13 cellular contexts compared by ENCODE assay signal in genomic region chrX:110414273-110414672, GRCh38. TPM values are rescaled to one million over a fixed set of nuclear protein-coding genes. Genes with fewer than 3 reads are reported as not detected.
A peak's percentile ranks its signal among the peaks of the same experiment; 100 is the strongest.
DNase-seq lines count a peak whose midpoint lies in the region; ATAC-seq and FAIRE-seq lines count a peak whose summit lies in the region.
"Had no signal": no experiment of that assay in that cellular context is flagged by ENCODE, and none has a peak within 500 bp of the region (broad histone marks: within the 10 kb centered on the region; RNA-seq: fewer than 3 reads in every experiment).

No MANE protein-coding gene starts in this region.

- ATAC-seq in HG02642 (IDR thresholded peaks at IDR 0.05; ENCODE audit: poor library complexity, unreplicated experiment) (peak; percentile 30), HG03457 (IDR thresholded peaks at IDR 0.05; ENCODE audit: unreplicated experiment) (peak; percentile 29)
- peak; percentile 26 to 49 for ATAC-seq in stimulated activated naive B cell treated with anti-CD40 and anti-IgM and Interleukin-4, amounts not matched to agents 10 μg/mL and 1 μg/mL and 100 μg/mL, for 72 hours (replicated peaks)
- ATAC-seq: mucosa of descending colon, WTC11 had no signal

- DNase-seq in GM19239 (ENCODE audit: insufficient read length, low spot score) (no peak), mesenteric fat pad (ENCODE audit: low spot score) (no peak), NCI-H187 treated with DMSO at 0.1 percent for 48 hours (lab: John Stamatoyannopoulos, UW) (no peak), activated gamma-delta T cell treated with Interleukin-2 at 50 U/mL for 16 hours (no peak)
- DNase-seq in stimulated activated naive B cell treated with anti-CD40 and anti-IgM and Interleukin-4, amounts not matched to agents 10 μg/mL and 1 μg/mL and 100 μg/mL, for 72 hours = no peak
- DNase-seq: activated T-cell treated with anti-CD3 and anti-CD28 coated beads, Interleukin-2, amount 50 U/mL, for 1 hour; CD4-positive, alpha-beta T cell; mucosa of descending colon; NCI-H510A had no signal

- H3K9me3 Mint-ChIP-seq in stimulated activated naive B cell treated with anti-CD40 and anti-IgM and Interleukin-4, amounts not matched to agents 10 μg/mL and 1 μg/mL and 100 μg/mL, for 72 hours = no peaks in the 10 kb centered on the region
- H3K9me3 Mint-ChIP-seq: CD4-positive, alpha-beta T cell; type B pancreatic cell; WTC11 had no signal

- H3K4me1 Mint-ChIP-seq in stimulated activated naive B cell treated with anti-CD40 and anti-IgM and Interleukin-4, amounts not matched to agents 10 μg/mL and 1 μg/mL and 100 μg/mL, for 72 hours = peaks cover 13 to 27% of the 10 kb centered on the region in 2 donors

- no peak overlapping the region for H3K27ac Mint-ChIP-seq in stimulated activated naive B cell treated with anti-CD40 and anti-IgM and Interleukin-4, amounts not matched to agents 10 μg/mL and 1 μg/mL and 100 μg/mL, for 72 hours
- H3K27ac Mint-ChIP-seq: CD4-positive, alpha-beta T cell; type B pancreatic cell; WTC11 had no signal

- H3K36me3 Mint-ChIP-seq in stimulated activated naive B cell treated with anti-CD40 and anti-IgM and Interleukin-4, amounts not matched to agents 10 μg/mL and 1 μg/mL and 100 μg/mL, for 72 hours = no peaks in the 10 kb centered on the region
- H3K36me3 Mint-ChIP-seq: type B pancreatic cell, WTC11 had no signal

- H3K27me3 Mint-ChIP-seq in stimulated activated naive B cell treated with anti-CD40 and anti-IgM and Interleukin-4, amounts not matched to agents 10 μg/mL and 1 μg/mL and 100 μg/mL, for 72 hours = peaks cover 11 to 17% of the 10 kb centered on the region in 2 donors
- H3K27me3 Mint-ChIP-seq: CD4-positive, alpha-beta T cell had no signal

- peak; percentile 8 for FAIRE-seq in GM19239 (lab: Jason Lieb, UNC)

- peak overlapping the region in 1 of 2 donors; percentile 42 for H3K4me3 Mint-ChIP-seq in stimulated activated naive B cell treated with anti-CD40 and anti-IgM and Interleukin-4, amounts not matched to agents 10 μg/mL and 1 μg/mL and 100 μg/mL, for 72 hours
- H3K4me3 Mint-ChIP-seq: CD4-positive, alpha-beta T cell; type B pancreatic cell; WTC11 had no signal

RNA-seq across cellular contexts. Expression of gene RTL9, which starts 55.6 kb away (rescaled TPM):
- total RNA-seq in mesenteric fat pad = 0.22 TPM
- total RNA-seq: CD4-positive, alpha-beta T cell had no signal
